In the genomic region with DNA sequence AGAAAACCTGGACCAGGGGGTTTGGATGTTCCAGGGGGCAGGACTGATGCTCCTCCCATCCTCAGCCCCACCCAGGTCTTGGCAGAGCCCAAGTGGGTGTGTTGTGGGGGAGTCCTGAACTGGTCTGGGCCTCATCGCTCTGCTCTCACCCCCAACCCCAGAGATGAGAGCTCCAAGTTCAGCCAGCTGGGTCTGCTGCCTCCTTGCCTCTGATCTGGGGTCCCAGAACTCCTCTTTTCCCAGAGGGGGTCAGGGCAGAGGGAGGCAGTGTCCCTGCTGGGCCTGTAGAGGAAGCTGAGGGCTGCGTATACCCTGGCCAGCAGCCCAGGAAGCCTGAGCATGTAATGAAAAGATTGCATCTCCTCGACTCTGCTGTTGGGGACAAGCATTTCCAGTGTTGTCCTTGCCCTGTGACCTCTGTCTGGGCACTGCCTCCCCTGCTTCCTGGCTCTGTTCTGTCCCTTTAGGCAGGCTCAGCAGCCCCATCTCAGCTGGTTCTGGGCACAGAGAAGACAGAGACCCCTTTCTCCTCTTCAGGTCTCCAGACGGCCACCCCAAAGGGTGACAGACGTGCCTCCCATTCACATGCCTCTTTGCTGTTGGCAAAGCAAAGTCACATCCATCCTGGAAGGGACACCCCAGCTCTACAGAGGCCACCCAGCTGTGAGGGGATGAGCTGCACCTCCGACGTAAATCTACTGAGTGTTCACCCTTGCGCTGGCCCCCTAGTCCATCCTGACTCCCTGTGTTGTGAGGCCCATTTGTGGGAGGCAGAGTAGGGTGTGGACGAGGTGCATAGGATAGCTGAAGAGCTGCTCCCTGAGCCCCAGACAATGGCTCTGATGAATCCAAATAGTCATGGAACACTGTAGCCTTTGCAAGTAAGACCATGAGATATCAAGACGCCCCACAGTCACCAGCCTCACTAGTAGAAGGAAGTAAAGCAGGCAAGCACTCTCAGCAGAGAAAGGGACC, we compare ENCODE assay signal across 1 cellular context.
TF ChIP-seq lines count a peak whose summit lies in the region.

No MANE protein-coding gene starts in this region.

TF ChIP-seq in K562, 482 proteins besides CTCF, POLR2A, EP300 and RAD21 (continued from another document and continues in another):
- TF ChIP-seq, protein P1, sequence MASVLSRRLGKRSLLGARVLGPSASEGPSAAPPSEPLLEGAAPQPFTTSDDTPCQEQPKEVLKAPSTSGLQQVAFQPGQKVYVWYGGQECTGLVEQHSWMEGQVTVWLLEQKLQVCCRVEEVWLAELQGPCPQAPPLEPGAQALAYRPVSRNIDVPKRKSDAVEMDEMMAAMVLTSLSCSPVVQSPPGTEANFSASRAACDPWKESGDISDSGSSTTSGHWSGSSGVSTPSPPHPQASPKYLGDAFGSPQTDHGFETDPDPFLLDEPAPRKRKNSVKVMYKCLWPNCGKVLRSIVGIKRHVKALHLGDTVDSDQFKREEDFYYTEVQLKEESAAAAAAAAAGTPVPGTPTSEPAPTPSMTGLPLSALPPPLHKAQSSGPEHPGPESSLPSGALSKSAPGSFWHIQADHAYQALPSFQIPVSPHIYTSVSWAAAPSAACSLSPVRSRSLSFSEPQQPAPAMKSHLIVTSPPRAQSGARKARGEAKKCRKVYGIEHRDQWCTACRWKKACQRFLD (CRISPR knock-in tag; IDR thresholded peaks at IDR 0.05) = peak; percentile 73; the same call in 1 of the 2 replicates
- TF ChIP-seq, protein P2, sequence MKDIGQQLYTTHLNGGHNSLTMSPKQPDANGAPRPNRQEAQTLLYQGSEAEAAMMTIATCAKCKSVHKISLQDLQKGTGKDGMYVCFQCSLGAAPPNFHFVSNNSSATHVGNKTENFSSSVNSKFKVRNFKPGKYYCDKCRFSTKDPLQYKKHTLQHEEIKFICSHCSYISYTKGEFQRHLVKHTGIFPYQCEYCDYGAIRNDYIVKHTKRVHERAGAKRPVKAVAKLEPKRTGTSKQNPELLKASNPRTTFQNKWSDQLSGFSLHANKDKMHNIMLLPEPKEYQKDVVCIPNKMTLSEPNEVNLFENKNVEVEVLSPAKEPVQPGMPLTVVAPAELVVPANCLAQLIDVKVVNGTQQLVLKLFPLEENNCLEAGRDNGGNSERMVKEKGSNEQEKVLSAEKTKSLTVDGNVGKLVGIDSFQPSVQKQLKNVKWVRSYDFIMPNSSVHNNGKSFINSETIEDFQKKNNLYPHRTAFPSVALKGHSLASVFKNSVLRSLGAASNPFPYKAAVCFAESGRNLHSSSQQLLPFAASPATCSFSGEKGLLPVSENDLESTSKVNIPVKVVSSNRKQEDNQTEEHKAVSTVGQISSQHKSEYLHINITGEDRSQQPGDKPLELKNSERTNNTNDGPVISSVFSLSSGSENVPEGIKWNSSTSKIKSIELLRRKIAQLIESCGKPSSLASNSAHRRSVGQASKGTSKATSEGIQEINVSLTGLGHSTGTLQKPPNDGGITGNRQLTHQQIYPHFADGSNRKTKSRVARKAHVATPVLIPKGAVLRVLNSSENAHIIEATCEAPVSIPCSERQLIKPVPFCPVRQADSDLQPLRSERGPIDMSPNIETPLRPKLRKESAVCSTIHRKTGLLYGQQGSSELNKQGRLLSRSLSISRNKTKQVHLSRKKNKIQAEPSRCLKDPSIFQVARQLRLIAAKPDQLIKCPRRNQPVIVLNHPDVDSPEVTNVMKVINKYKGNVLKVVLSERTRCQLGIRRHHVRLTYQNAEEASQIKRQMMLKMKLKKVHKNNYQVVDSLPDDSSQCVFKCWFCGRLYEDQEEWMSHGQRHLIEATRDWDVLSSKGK (CRISPR knock-in tag; IDR thresholded peaks at IDR 0.05) = no peak
- TF ChIP-seq RB1 (IDR thresholded peaks at IDR 0.05; ENCODE audit: low read depth) (no peak), JUND (IDR thresholded peaks at IDR 0.05; ENCODE audit: borderline replicate concordance, low read depth, low read length) (no peak; the same call in 1 of the 2 replicates), JUND (tag; IDR thresholded peaks at IDR 0.05; ENCODE audit: borderline replicate concordance, low read depth, low read length) (peak; percentile 7; the same call in 1 of the 3 replicates), NCOR1 (IDR thresholded peaks at IDR 0.05) (no peak), E2F4 (CRISPR knock-in tag; IDR thresholded peaks at IDR 0.05; ENCODE audit: low read depth) (no peak), NRF1 (conservative IDR thresholded peaks at IDR 0.05 in 1 of 2, IDR thresholded peaks at IDR 0.05 in 1 of 2) (peak; percentile 66 to 75), SFPQ (IDR thresholded peaks at IDR 0.05; ENCODE audit: low read depth, low read length) (no peak), FOXK2 (conservative IDR thresholded peaks at IDR 0.05 in 1 of 2, IDR thresholded peaks at IDR 0.05 in 1 of 2; ENCODE audit: low read depth in 2 of 2) (peak; percentile 18 to 98; a peak in 2 of 4 replicates), DEAF1 (CRISPR knock-in tag; IDR thresholded peaks at IDR 0.05) (0 out of 2 replicates have a peak, but pooled peaks have one; percentile 28), FOXA3 (CRISPR knock-in tag; conservative IDR thresholded peaks at IDR 0.05 in 1 of 2, IDR thresholded peaks at IDR 0.05 in 1 of 2) (no peak), TFAM (CRISPR knock-in tag; conservative IDR thresholded peaks at IDR 0.05) (no peak), ZNF445 (CRISPR knock-in tag; IDR thresholded peaks at IDR 0.05; ENCODE audit: low read depth) (no peak), BRD9 (IDR thresholded peaks at IDR 0.05; ENCODE audit: low read depth, partially characterized antibody) (peak; percentile 71), SMARCA5 (IDR thresholded peaks at IDR 0.05) (no peak), NCOA1 (IDR thresholded peaks at IDR 0.05; ENCODE audit: low read depth) (no peak), ZFP30 (CRISPR knock-in tag; IDR thresholded peaks at IDR 0.05; ENCODE audit: borderline replicate concordance) (no peak), TCFL5 (CRISPR knock-in tag; conservative IDR thresholded peaks at IDR 0.05) (no peak), HINFP (tag; conservative IDR thresholded peaks at IDR 0.05; ENCODE audit: low read depth) (0 out of 2 replicates have a peak, but pooled peaks have one; percentile 46), FUS (optimal IDR thresholded peaks at IDR 0.05; ENCODE audit: low read depth, low read length) (no peak), SMARCC2 (IDR thresholded peaks at IDR 0.05; ENCODE audit: low read depth) (no peak), ZNF696 (CRISPR knock-in tag; conservative IDR thresholded peaks at IDR 0.05) (no peak), ZNF175 (CRISPR knock-in tag; IDR thresholded peaks at IDR 0.05; ENCODE audit: low read depth) (peak; percentile 76), ZNF75A (CRISPR knock-in tag; IDR thresholded peaks at IDR 0.05) (no peak), WHSC1 (IDR thresholded peaks at IDR 0.05; ENCODE audit: low read length) (no peak), ZNF140 (CRISPR knock-in tag; IDR thresholded peaks at IDR 0.05) (no peak)
- TF ChIP-seq, protein P3, sequence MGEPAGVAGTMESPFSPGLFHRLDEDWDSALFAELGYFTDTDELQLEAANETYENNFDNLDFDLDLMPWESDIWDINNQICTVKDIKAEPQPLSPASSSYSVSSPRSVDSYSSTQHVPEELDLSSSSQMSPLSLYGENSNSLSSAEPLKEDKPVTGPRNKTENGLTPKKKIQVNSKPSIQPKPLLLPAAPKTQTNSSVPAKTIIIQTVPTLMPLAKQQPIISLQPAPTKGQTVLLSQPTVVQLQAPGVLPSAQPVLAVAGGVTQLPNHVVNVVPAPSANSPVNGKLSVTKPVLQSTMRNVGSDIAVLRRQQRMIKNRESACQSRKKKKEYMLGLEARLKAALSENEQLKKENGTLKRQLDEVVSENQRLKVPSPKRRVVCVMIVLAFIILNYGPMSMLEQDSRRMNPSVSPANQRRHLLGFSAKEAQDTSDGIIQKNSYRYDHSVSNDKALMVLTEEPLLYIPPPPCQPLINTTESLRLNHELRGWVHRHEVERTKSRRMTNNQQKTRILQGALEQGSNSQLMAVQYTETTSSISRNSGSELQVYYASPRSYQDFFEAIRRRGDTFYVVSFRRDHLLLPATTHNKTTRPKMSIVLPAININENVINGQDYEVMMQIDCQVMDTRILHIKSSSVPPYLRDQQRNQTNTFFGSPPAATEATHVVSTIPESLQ (CRISPR knock-in tag; IDR thresholded peaks at IDR 0.05) = no peak
- TF ChIP-seq, protein P4, sequence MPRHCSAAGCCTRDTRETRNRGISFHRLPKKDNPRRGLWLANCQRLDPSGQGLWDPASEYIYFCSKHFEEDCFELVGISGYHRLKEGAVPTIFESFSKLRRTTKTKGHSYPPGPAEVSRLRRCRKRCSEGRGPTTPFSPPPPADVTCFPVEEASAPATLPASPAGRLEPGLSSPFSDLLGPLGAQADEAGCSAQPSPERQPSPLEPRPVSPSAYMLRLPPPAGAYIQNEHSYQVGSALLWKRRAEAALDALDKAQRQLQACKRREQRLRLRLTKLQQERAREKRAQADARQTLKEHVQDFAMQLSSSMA (CRISPR knock-in tag; IDR thresholded peaks at IDR 0.05) = no peak
- TF ChIP-seq, protein P5, sequence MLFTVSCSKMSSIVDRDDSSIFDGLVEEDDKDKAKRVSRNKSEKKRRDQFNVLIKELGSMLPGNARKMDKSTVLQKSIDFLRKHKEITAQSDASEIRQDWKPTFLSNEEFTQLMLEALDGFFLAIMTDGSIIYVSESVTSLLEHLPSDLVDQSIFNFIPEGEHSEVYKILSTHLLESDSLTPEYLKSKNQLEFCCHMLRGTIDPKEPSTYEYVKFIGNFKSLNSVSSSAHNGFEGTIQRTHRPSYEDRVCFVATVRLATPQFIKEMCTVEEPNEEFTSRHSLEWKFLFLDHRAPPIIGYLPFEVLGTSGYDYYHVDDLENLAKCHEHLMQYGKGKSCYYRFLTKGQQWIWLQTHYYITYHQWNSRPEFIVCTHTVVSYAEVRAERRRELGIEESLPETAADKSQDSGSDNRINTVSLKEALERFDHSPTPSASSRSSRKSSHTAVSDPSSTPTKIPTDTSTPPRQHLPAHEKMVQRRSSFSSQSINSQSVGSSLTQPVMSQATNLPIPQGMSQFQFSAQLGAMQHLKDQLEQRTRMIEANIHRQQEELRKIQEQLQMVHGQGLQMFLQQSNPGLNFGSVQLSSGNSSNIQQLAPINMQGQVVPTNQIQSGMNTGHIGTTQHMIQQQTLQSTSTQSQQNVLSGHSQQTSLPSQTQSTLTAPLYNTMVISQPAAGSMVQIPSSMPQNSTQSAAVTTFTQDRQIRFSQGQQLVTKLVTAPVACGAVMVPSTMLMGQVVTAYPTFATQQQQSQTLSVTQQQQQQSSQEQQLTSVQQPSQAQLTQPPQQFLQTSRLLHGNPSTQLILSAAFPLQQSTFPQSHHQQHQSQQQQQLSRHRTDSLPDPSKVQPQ (CRISPR knock-in tag; IDR thresholded peaks at IDR 0.05; ENCODE audit: borderline replicate concordance) = peak; percentile 5; the same call in 1 of the 2 replicates
- TF ChIP-seq, protein P6, sequence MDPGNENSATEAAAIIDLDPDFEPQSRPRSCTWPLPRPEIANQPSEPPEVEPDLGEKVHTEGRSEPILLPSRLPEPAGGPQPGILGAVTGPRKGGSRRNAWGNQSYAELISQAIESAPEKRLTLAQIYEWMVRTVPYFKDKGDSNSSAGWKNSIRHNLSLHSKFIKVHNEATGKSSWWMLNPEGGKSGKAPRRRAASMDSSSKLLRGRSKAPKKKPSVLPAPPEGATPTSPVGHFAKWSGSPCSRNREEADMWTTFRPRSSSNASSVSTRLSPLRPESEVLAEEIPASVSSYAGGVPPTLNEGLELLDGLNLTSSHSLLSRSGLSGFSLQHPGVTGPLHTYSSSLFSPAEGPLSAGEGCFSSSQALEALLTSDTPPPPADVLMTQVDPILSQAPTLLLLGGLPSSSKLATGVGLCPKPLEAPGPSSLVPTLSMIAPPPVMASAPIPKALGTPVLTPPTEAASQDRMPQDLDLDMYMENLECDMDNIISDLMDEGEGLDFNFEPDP (CRISPR knock-in tag; IDR thresholded peaks at IDR 0.05) = no peak; the same call in 1 of the 2 replicates
